ENCODE assay signal across 14 cellular contexts in genomic region chr16:46889942-46890300, GRCh38. TPM values are rescaled to one million over a fixed set of nuclear protein-coding genes. Genes with fewer than 3 reads are reported as not detected.
DNase-seq lines count a peak whose midpoint lies in the region; ATAC-seq, FAIRE-seq and TF ChIP-seq lines count a peak whose summit lies in the region.
"Had no signal": no experiment of that assay in that cellular context is flagged by ENCODE, and none has a peak within 500 bp of the region (broad histone marks: within the 10 kb centered on the region; RNA-seq: fewer than 3 reads in every experiment).

No MANE protein-coding gene starts in this region.

- H3K27ac ChIP-seq in GM12878 (ENCODE audit: control insufficient read depth, insufficient read depth) = peak overlapping the region; percentile 6; the same call in 1 of the 2 replicates
- H3K27ac ChIP-seq in smooth muscle cell (ENCODE audit: low read depth) = no peak overlapping the region
- H3K27ac ChIP-seq in esophagus muscularis mucosa (replicated peaks in 1 of 4) = no peak overlapping the region
- H3K27ac ChIP-seq: cardiac muscle cell had no signal

- no peak for TF ChIP-seq EP300 in GM12878 (IDR thresholded peaks at IDR 0.05; ENCODE audit: borderline replicate concordance in 1 of 2, control insufficient read depth in 1 of 2, low read depth in 2 of 2, low read length in 2 of 2)
- no peak for TF ChIP-seq EP300 in esophagus muscularis mucosa (IDR thresholded peaks at IDR 0.05)

- peak; percentile 37 for FAIRE-seq in GM19239 (lab: Jason Lieb, UNC)
- FAIRE-seq in GM12878 (lab: Jason Lieb, UNC) = peak; percentile 13

- intact Hi-C loops in GM12878 (cut with micrococcal nuclease; ENCODE audit: unreplicated experiment) = no loop called here
- intact Hi-C loops in mucosa of descending colon (cut with DNase I, micrococcal nuclease) = no loop called here
- intact Hi-C loops in esophagus muscularis mucosa (cut with DNase I) = no loop called here

- no TSS peak for BruUV-seq in GM12878 (replicated peaks; lab: Mats Ljungman, UMichigan)

- CTCF ChIA-PET in GM12878 (lab: Yijun Ruan, JAX) = interaction anchor here (0.5 to 2.3 kb wide), 4 partner anchors 19 to 216 kb away, joined by 3 to 11 read pairs (median 4); no protein-coding TSS in a partner anchor

- H3K4me3 ChIP-seq in GM12878 (no peak overlapping the region), smooth muscle cell (no peak overlapping the region), mucosa of descending colon (no peak overlapping the region), esophagus muscularis mucosa (no peak overlapping the region)
- H3K4me3 ChIP-seq: cardiac muscle cell had no signal

- DNase-seq in GM19239 (ENCODE audit: insufficient read length, low spot score) (no peak), GM12878 (ENCODE audit: low read depth, low spot score) (no peak), smooth muscle cell (lab: John Stamatoyannopoulos, UW; ENCODE audit: unreplicated experiment) (no peak), mucosa of descending colon (no peak), esophagus muscularis mucosa (ENCODE audit: extremely low spot score) (no peak), NCI-H187 (lab: John Stamatoyannopoulos, UW) (no peak)
- DNase-seq: activated T-cell treated with anti-CD3 and anti-CD28 coated beads for 4 hours, AML-193, DMS53, NCI-H1930, RPMI8226 had no signal

- ATAC-seq in HG03159 (IDR thresholded peaks at IDR 0.05; ENCODE audit: unreplicated experiment) (peak; percentile 50), GM12878 (peak; percentile 85), mucosa of descending colon (no peak), HG03097 (IDR thresholded peaks at IDR 0.05; ENCODE audit: low FRiP score, unreplicated experiment) (no peak)

- SMC1A ChIA-PET in GM12878 (lab: Charles Lee; ENCODE audit: uncharacterized antibody, unreplicated experiment) = interaction anchor here (1.1 to 2.0 kb wide), 3 partner anchors 27 to 40 kb away, joined by 3 to 5 read pairs (median 5); no protein-coding TSS in a partner anchor

- H2AFZ ChIP-seq in GM12878 (ENCODE audit: control insufficient read depth, low read depth, low read length) = peak overlapping the region; percentile 52
- H2AFZ ChIP-seq in smooth muscle cell (ENCODE audit: low read depth) = no peak overlapping the region

- H3K36me3 ChIP-seq in GM12878 (ENCODE audit: control insufficient read depth in 2 of 2, insufficient read depth in 2 of 2, low read length in 1 of 2) (no peaks in the 10 kb centered on the region), smooth muscle cell (ENCODE audit: low read depth) (no peaks in the 10 kb centered on the region), mucosa of descending colon (ENCODE audit: low read depth) (no peaks in the 10 kb centered on the region), esophagus muscularis mucosa (no peaks in the 10 kb centered on the region)
- H3K36me3 ChIP-seq: cardiac muscle cell had no signal

- H3K4me2 ChIP-seq in GM12878 (ENCODE audit: control insufficient read depth, insufficient read depth) = peak overlapping the region; percentile 69
- peak overlapping the region; percentile 57 for H3K4me2 ChIP-seq in smooth muscle cell

- H4K20me1 ChIP-seq in GM12878 (ENCODE audit: control insufficient read depth, insufficient read depth) (no peaks in the 10 kb centered on the region), smooth muscle cell (ENCODE audit: low read depth) (peaks cover 86% of the 10 kb centered on the region)

- in situ Hi-C loops in GM12878 (cut with MboI) = no loop called here

- no peaks in the 10 kb centered on the region for H3K79me2 ChIP-seq in GM12878 (ENCODE audit: control insufficient read depth, insufficient read depth, low read length)
- peaks cover 99% of the 10 kb centered on the region for H3K79me2 ChIP-seq in smooth muscle cell (ENCODE audit: low read depth)

- POLR2A ChIA-PET in GM12878 (lab: Charles Lee) = no interaction called here

- H3F3A ChIP-seq in smooth muscle cell (ENCODE audit: low read depth) = peaks cover 9% of the 10 kb centered on the region

- RAD21 ChIA-PET in GM12878 (lab: Charles Lee; ENCODE audit: unreplicated experiment) = interaction anchor here (0.9 to 1.3 kb wide), 3 partner anchors 19 to 29 kb away, joined by 3 to 9 read pairs (median 3); no protein-coding TSS in a partner anchor

- no peaks in the 10 kb centered on the region for H3K27me3 ChIP-seq in GM12878 (replicated peaks in 1 of 2; ENCODE audit: control insufficient read depth in 2 of 2, insufficient read depth in 2 of 2, low read length in 1 of 2)
- H3K27me3 ChIP-seq in smooth muscle cell (ENCODE audit: low read depth) = no peaks in the 10 kb centered on the region
- H3K27me3 ChIP-seq in esophagus muscularis mucosa = no peaks in the 10 kb centered on the region
- H3K27me3 ChIP-seq: cardiac muscle cell had no signal

- no peak for TF ChIP-seq RAD21 in GM12878 (IDR thresholded peaks at IDR 0.05; ENCODE audit: insufficient read depth, low read depth, low read length)

- H3K9me3 ChIP-seq in GM12878 (replicated peaks; ENCODE audit: control insufficient read depth, insufficient read depth, low read length) (no peaks in the 10 kb centered on the region), smooth muscle cell (replicated peaks; ENCODE audit: low read depth) (no peaks in the 10 kb centered on the region), mucosa of descending colon (no peaks in the 10 kb centered on the region), esophagus muscularis mucosa (no peaks in the 10 kb centered on the region)

- TF ChIP-seq POLR2A in GM12878 (IDR thresholded peaks at IDR 0.05; ENCODE audit: low read depth, low read length) (no peak), esophagus muscularis mucosa (IDR thresholded peaks at IDR 0.05; ENCODE audit: low read depth) (no peak)

- H3K4me1 ChIP-seq in GM12878 (ENCODE audit: control insufficient read depth, insufficient read depth, low read length) = peaks cover 12% of the 10 kb centered on the region
- H3K4me1 ChIP-seq in smooth muscle cell (ENCODE audit: low read depth) = peaks cover 13% of the 10 kb centered on the region
- no peaks in the 10 kb centered on the region for H3K4me1 ChIP-seq in mucosa of descending colon (ENCODE audit: low read depth)
- peaks cover 10 to 25% (median 18%) of the 10 kb centered on the region in 4 donors for H3K4me1 ChIP-seq in esophagus muscularis mucosa

- WGBS in GM12878 (ENCODE audit: insufficient coverage, insufficient replicate concordance, low lambda C conversion rate, missing lambda C conversion rate) = 49% methylated on average over 5 of the region's 5 CpGs
- WGBS in smooth muscle cell (ENCODE audit: low lambda C conversion rate) = 70% methylated on average over 5 of the region's 5 CpGs
- WGBS in esophagus muscularis mucosa = 75% methylated on average over 5 of the region's 5 CpGs

- H3K9ac ChIP-seq in GM12878 (ENCODE audit: control insufficient read depth, insufficient read depth, low read length) (no peak overlapping the region), smooth muscle cell (ENCODE audit: low read depth) (no peak overlapping the region)

- TF ChIP-seq CTCF in GM12878 (IDR thresholded peaks at IDR 0.05 in 2 of 3, conservative IDR thresholded peaks at IDR 0.05 in 1 of 3; ENCODE audit: control insufficient read depth in 2 of 3, extremely low read depth in 1 of 3, insufficient read depth in 1 of 3, low read depth in 3 of 3, low read length in 3 of 3) (no peak), smooth muscle cell (IDR thresholded peaks at IDR 0.05; ENCODE audit: borderline replicate concordance, insufficient read depth, poor library complexity, severe bottlenecking) (no peak), mucosa of descending colon (IDR thresholded peaks at IDR 0.05) (no peak), esophagus muscularis mucosa (IDR thresholded peaks at IDR 0.05) (no peak)

RNA-seq across cellular contexts. Expression of gene GPT2, which starts 5.8 kb away (rescaled TPM):
- total RNA-seq in GM12878 (2013; cell fraction: nucleolus; rRNA removed) = 2.2 and 2.8 TPM in 2 replicates
- total RNA-seq in GM12878 (2014; rRNA removed) = 3.8 and 3.9 TPM in 2 replicates
- total RNA-seq in GM12878 (2014; rRNA removed; fragmentation: Illumina TruSeq; extraction: Trizol) = 2.2 and 2.8 TPM in 2 replicates
- 5.9 and 8.5 TPM in 2 replicates for total RNA-seq in GM12878 (2021)
- 2.5 TPM for polyA plus RNA-seq in GM12878 (2011; ENCODE audit: low read depth)
- 5.7 and 9.2 TPM in 2 replicates for polyA plus RNA-seq in GM12878 (2011; rRNA removed)
- polyA plus RNA-seq in GM12878 (2011; cell fraction: cytosol; rRNA removed) = 12.2 and 15.1 TPM in 2 replicates
- polyA plus RNA-seq in GM12878 (2011; cell fraction: nucleus; rRNA removed) = 11.3 and 11.9 TPM in 2 replicates
- 4.4 and 5.0 TPM in 2 replicates for polyA plus RNA-seq in GM12878 (2012)
- polyA plus RNA-seq in GM12878 (2014; fragmentation: Illumina TruSeq; extraction: Trizol) = 1.4 and 4.0 TPM in 2 replicates
- under 1 TPM; 0.45 to 0.80 TPM for polyA plus RNA-seq in GM12878 (2014; fragmentation: Nextera tagmentation; extraction: Ambion mirVana)
- 4.5 and 4.7 TPM in 2 replicates for polyA plus RNA-seq in GM12878 (2014; rRNA removed)
- 1 to 10 TPM; 9.0 to 9.9 TPM for polyA plus RNA-seq in GM12878 (2016; fragmentation: Nextera tagmentation; extraction: Ambion mirVana)
- polyA minus RNA-seq in GM12878 (2011; rRNA and poly(A)+ RNA removed) = 9.6 and 18.9 TPM in 2 replicates
- polyA minus RNA-seq in GM12878 (2011; cell fraction: cytosol; rRNA and poly(A)+ RNA removed) = 4.7 and 5.8 TPM in 2 replicates
- polyA minus RNA-seq in GM12878 (2011; cell fraction: nucleus; rRNA and poly(A)+ RNA removed) = 2.3 and 4.9 TPM in 2 replicates
- 16.9 and 21.4 TPM in 2 replicates for total RNA-seq in smooth muscle cell
- polyA plus RNA-seq in smooth muscle cell = 26.9 and 29.3 TPM in 2 replicates
- 10 to 100 TPM in 2 of 3 donors, 1 to 10 TPM in 1; 9.2 to 20.8 (median 10.5) TPM for total RNA-seq in mucosa of descending colon
- total RNA-seq in esophagus muscularis mucosa = 1 to 10 TPM; 2.5 to 5.7 (median 3.6) TPM

RNA-seq across cellular contexts. Expression of gene C16orf87, which starts 58.9 kb away (rescaled TPM):
- 16.2 and 17.0 TPM in 2 replicates for total RNA-seq in GM12878 (2013; cell fraction: nucleolus; rRNA removed)
- 18.4 and 24.3 TPM in 2 replicates for total RNA-seq in GM12878 (2014; rRNA removed)
- total RNA-seq in GM12878 (2014; rRNA removed; fragmentation: Illumina TruSeq; extraction: Trizol) = 32.6 and 34.9 TPM in 2 replicates
- total RNA-seq in GM12878 (2021) = 21.8 and 21.9 TPM in 2 replicates
- 12.4 TPM for polyA plus RNA-seq in GM12878 (2011; ENCODE audit: low read depth)
- 19.7 and 30.8 TPM in 2 replicates for polyA plus RNA-seq in GM12878 (2011; rRNA removed)
- 4.3 and 5.1 TPM in 2 replicates for polyA plus RNA-seq in GM12878 (2011; cell fraction: cytosol; rRNA removed)
- 5.9 TPM in 2 replicates for polyA plus RNA-seq in GM12878 (2011; cell fraction: nucleus; rRNA removed)
- polyA plus RNA-seq in GM12878 (2012) = 19.6 and 27.0 TPM in 2 replicates
- polyA plus RNA-seq in GM12878 (2014; fragmentation: Illumina TruSeq; extraction: Trizol) = 29.3 and 40.1 TPM in 2 replicates
- 10 to 100 TPM; 49.0 to 51.8 TPM for polyA plus RNA-seq in GM12878 (2014; fragmentation: Nextera tagmentation; extraction: Ambion mirVana)
- 16.8 and 18.5 TPM in 2 replicates for polyA plus RNA-seq in GM12878 (2014; rRNA removed)
- 10 to 100 TPM; 69.8 to 72.6 TPM for polyA plus RNA-seq in GM12878 (2016; fragmentation: Nextera tagmentation; extraction: Ambion mirVana)
- polyA minus RNA-seq in GM12878 (2011; rRNA and poly(A)+ RNA removed) = 5.1 and 10.2 TPM in 2 replicates
- polyA minus RNA-seq in GM12878 (2011; cell fraction: cytosol; rRNA and poly(A)+ RNA removed) = 4.2 and 4.9 TPM in 2 replicates
- polyA minus RNA-seq in GM12878 (2011; cell fraction: nucleus; rRNA and poly(A)+ RNA removed) = 4.1 and 7.7 TPM in 2 replicates
- 21.5 and 23.3 TPM in 2 replicates for total RNA-seq in smooth muscle cell
- polyA plus RNA-seq in smooth muscle cell = 19.6 and 25.3 TPM in 2 replicates
- 1 to 10 TPM; 5.3 to 8.3 (median 5.4) TPM for total RNA-seq in mucosa of descending colon
- total RNA-seq in esophagus muscularis mucosa = 10 to 100 TPM in 1 of 4 donors, 1 to 10 TPM in 3; 7.0 to 11.2 (median 8.6) TPM

Comparison
In these comparisons a context has a peak if more than half of its experiments do, and no peak if none do; other contexts are left out.
1. ATAC-seq: peak in HG03159 (single experiment) and GM12878 (single experiment); none in mucosa of descending colon (single experiment) and HG03097 (single experiment).